ENCODE assay signal across 28 cellular contexts in the genomic region with DNA sequence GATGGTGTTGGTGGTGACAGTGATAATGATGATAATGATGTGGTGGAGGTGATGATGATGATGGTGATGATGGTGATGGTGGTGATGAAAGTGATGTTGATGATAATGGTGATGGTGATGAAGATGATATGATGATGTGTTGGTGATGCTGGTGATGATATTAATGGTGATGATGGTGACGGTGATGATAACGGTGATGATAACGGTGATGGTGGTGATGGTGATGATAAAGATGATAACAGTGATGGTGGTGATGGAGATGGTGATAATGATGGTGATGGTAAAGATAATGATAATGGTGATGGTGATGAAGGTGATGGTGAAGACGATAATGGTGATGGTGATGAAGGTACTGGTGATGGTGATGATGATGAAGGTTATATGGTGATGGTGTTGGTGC.
"Had no signal": no experiment of that assay in that cellular context is flagged by ENCODE, and none has a peak within 500 bp of the region (broad histone marks: within the 10 kb centered on the region; RNA-seq: fewer than 3 reads in every experiment).

No MANE protein-coding gene starts in this region.

- H3K36me3 Mint-ChIP-seq: immature natural killer cell; naive thymus-derived CD8-positive, alpha-beta T cell; stimulated activated memory B cell treated with anti-CD40 and anti-IgM and Interleukin-4, amounts not matched to agents 10 μg/mL and 1 μg/mL and 100 μg/mL, for 72 hours had no signal

- H3K36me3 ChIP-seq: left lung, lower lobe of right lung, pancreas, prostate gland, sigmoid colon, spleen, thyroid gland, transverse colon, upper lobe of left lung had no signal

- H3K9me3 Mint-ChIP-seq: immature natural killer cell; naive thymus-derived CD8-positive, alpha-beta T cell; stimulated activated naive CD8-positive, alpha-beta T cell treated with anti-CD3 and anti-CD28 coated beads, Interleukin-15, amount 100 ng/mL, for 72 hours had no signal

- DNase-seq: hippocampal formation; immature natural killer cell; kidney; left colon; lower lobe of right lung; mammary epithelial cell; mesenchymal stem cell; nucleus accumbens; retina; sigmoid colon; small intestine; spleen; stimulated activated CD4-positive, alpha-beta T cell treated with anti-CD3 and anti-CD28 coated beads, Interleukin-4, amount 100 ng/mL, for 24 hours; stimulated activated naive CD4-positive, alpha-beta T cell treated with Interleukin-2 at 50 U/mL for 16 hours; stimulated activated naive CD8-positive, alpha-beta T cell treated with anti-CD3 and anti-CD28 coated beads, Interleukin-15, amount 100 ng/mL, for 72 hours; substantia nigra; thyroid gland; transverse colon had no signal

- H3K4me3 ChIP-seq: left lung, lower lobe of right lung, pancreas, prostate gland, sigmoid colon, spleen, thyroid gland, transverse colon, upper lobe of left lung had no signal

- H3K27me3 Mint-ChIP-seq: stimulated activated naive CD8-positive, alpha-beta T cell treated with anti-CD3 and anti-CD28 coated beads, Interleukin-15, amount 100 ng/mL, for 72 hours had no signal

- H3K27me3 ChIP-seq: pancreas, thyroid gland, transverse colon, upper lobe of left lung had no signal

- FAIRE-seq: islet of Langerhans, kidney, pancreas, small intestine had no signal

- H3K4me1 Mint-ChIP-seq: immature natural killer cell; naive thymus-derived CD8-positive, alpha-beta T cell; nephron; neural crest cell; stimulated activated memory B cell treated with anti-CD40 and anti-IgM and Interleukin-4, amounts not matched to agents 10 μg/mL and 1 μg/mL and 100 μg/mL, for 72 hours; stimulated activated naive CD8-positive, alpha-beta T cell treated with anti-CD3 and anti-CD28 coated beads, Interleukin-15, amount 100 ng/mL, for 72 hours had no signal

- H3K4me1 ChIP-seq: left lung, lower lobe of right lung, pancreas, prostate gland, sigmoid colon, spleen, thyroid gland, transverse colon, upper lobe of left lung had no signal

- ATAC-seq: left colon; left lung; lower lobe of right lung; naive thymus-derived CD8-positive, alpha-beta T cell; pancreas; right cardiac atrium; stimulated activated memory B cell treated with anti-CD40 and anti-IgM and Interleukin-4, amounts not matched to agents 10 μg/mL and 1 μg/mL and 100 μg/mL, for 72 hours; stimulated activated naive CD8-positive, alpha-beta T cell treated with anti-CD3 and anti-CD28 coated beads, Interleukin-15, amount 100 ng/mL, for 72 hours had no signal

- H3K27ac ChIP-seq: left lung, lower lobe of right lung, pancreas, prostate gland, sigmoid colon, spleen, thyroid gland, transverse colon, upper lobe of left lung had no signal

- H3K4me3 Mint-ChIP-seq: immature natural killer cell; naive thymus-derived CD8-positive, alpha-beta T cell; nephron; neural crest cell; stimulated activated memory B cell treated with anti-CD40 and anti-IgM and Interleukin-4, amounts not matched to agents 10 μg/mL and 1 μg/mL and 100 μg/mL, for 72 hours; stimulated activated naive CD8-positive, alpha-beta T cell treated with anti-CD3 and anti-CD28 coated beads, Interleukin-15, amount 100 ng/mL, for 72 hours had no signal

- H3K9me3 ChIP-seq: left lung, lower lobe of right lung, pancreas, prostate gland, thyroid gland, transverse colon, upper lobe of left lung had no signal

- H3K27ac Mint-ChIP-seq: immature natural killer cell; naive thymus-derived CD8-positive, alpha-beta T cell; nephron; stimulated activated memory B cell treated with anti-CD40 and anti-IgM and Interleukin-4, amounts not matched to agents 10 μg/mL and 1 μg/mL and 100 μg/mL, for 72 hours; stimulated activated naive CD8-positive, alpha-beta T cell treated with anti-CD3 and anti-CD28 coated beads, Interleukin-15, amount 100 ng/mL, for 72 hours had no signal
